In genomic region chr2:96254592-96254991, GRCh38 we compare ENCODE assay signal across 19 cellular contexts. TPM values are rescaled to one million over a fixed set of nuclear protein-coding genes. Genes with fewer than 3 reads are reported as not detected.
A peak's percentile ranks its signal among the peaks of the same experiment; 100 is the strongest.
DNase-seq lines count a peak whose midpoint lies in the region; ATAC-seq and TF ChIP-seq lines count a peak whose summit lies in the region.
"Had no signal": no experiment of that assay in that cellular context is flagged by ENCODE, and none has a peak within 500 bp of the region (broad histone marks: within the 10 kb centered on the region; RNA-seq: fewer than 3 reads in every experiment).

No MANE protein-coding gene starts in this region.

- no peak for ATAC-seq in activated T-cell treated with anti-CD3 and anti-CD28 coated beads, Interleukin-2, amount 50 U/mL, for 72 hours (replicated peaks in 1 of 2)
- ATAC-seq in right lobe of liver (peak; percentile 35 to 67 (median 40)), GM18858 (IDR thresholded peaks at IDR 0.05; ENCODE audit: unreplicated experiment) (no peak)
- ATAC-seq in stimulated activated effector memory CD8-positive, alpha-beta T cell treated with anti-CD3 and anti-CD28 coated beads, Interleukin-12 subunit alpha, Interleukin-12 subunit beta, amount 100 ng/mL, for 72 hours, result no peak
- ATAC-seq: activated CD8-positive, alpha-beta T cell treated with anti-CD3 and anti-CD28 coated beads, Interleukin-2, amount 10 ng/mL, durations not matched to agents 7 days and 5 days; HCT116 had no signal

- H3K36me3 Mint-ChIP-seq in activated T-cell treated with anti-CD3 and anti-CD28 coated beads, Interleukin-2, amount 50 U/mL, for 24 hours (ENCODE audit: low read depth), result peaks cover 87% of the 10 kb centered on the region
- H3K36me3 Mint-ChIP-seq in activated T-cell treated with anti-CD3 and anti-CD28 coated beads, Interleukin-2, amount 50 U/mL, for 72 hours (ENCODE audit: insufficient read depth in 2 of 2), result peaks cover 2 to 13% of the 10 kb centered on the region in 2 donors
- H3K36me3 Mint-ChIP-seq in stimulated activated effector memory CD8-positive, alpha-beta T cell treated with anti-CD3 and anti-CD28 coated beads, Interleukin-12 subunit alpha, Interleukin-12 subunit beta, amount 100 ng/mL, for 72 hours, result peaks cover 72% of the 10 kb centered on the region

- H3K36me3 ChIP-seq in right lobe of liver, result peaks cover 0 to 50% (median 18%) of the 10 kb centered on the region in 4 donors

- TF ChIP-seq CTCF in right lobe of liver (IDR thresholded peaks at IDR 0.05), result no peak

- WGBS in right lobe of liver (ENCODE audit: insufficient coverage, low coverage, low lambda C conversion rate, missing lambda C conversion rate), result 73% methylated on average over 8 of the region's 11 CpGs

- intact Hi-C loops in right lobe of liver (cut with DNase I), result no loop called here

- peak overlapping the region in 2 of 3 donors; percentile 5 to 21 for H3K27ac ChIP-seq in right lobe of liver
- H3K27ac ChIP-seq: prostate gland, SK-N-MC had no signal

- no peaks in the 10 kb centered on the region for H3K27me3 Mint-ChIP-seq in activated T-cell treated with anti-CD3 and anti-CD28 coated beads, Interleukin-2, amount 50 U/mL, for 24 hours
- no peaks in the 10 kb centered on the region for H3K27me3 Mint-ChIP-seq in activated T-cell treated with anti-CD3 and anti-CD28 coated beads, Interleukin-2, amount 50 U/mL, for 72 hours (ENCODE audit: low read depth)
- H3K27me3 Mint-ChIP-seq: brain had no signal

- H3K27ac Mint-ChIP-seq in activated T-cell treated with anti-CD3 and anti-CD28 coated beads, Interleukin-2, amount 50 U/mL, for 24 hours, result peak overlapping the region; percentile 68
- H3K27ac Mint-ChIP-seq in activated T-cell treated with anti-CD3 and anti-CD28 coated beads, Interleukin-2, amount 50 U/mL, for 72 hours, result no peak overlapping the region
- H3K27ac Mint-ChIP-seq in stimulated activated effector memory CD8-positive, alpha-beta T cell treated with anti-CD3 and anti-CD28 coated beads, Interleukin-12 subunit alpha, Interleukin-12 subunit beta, amount 100 ng/mL, for 72 hours, result peak overlapping the region; percentile 87
- H3K27ac Mint-ChIP-seq: mesothelial cell of epicardium had no signal

- no peak overlapping the region for H3K4me3 ChIP-seq in right lobe of liver
- H3K4me3 ChIP-seq: prostate gland, SK-N-MC had no signal

- peaks cover 0 to 45% (median 11%) of the 10 kb centered on the region in 4 donors for H3K4me1 ChIP-seq in right lobe of liver
- H3K4me1 ChIP-seq: prostate gland had no signal

- TF ChIP-seq POLR2A in right lobe of liver (IDR thresholded peaks at IDR 0.05), result no peak

- H3K9me3 Mint-ChIP-seq in activated T-cell treated with anti-CD3 and anti-CD28 coated beads, Interleukin-2, amount 50 U/mL, for 24 hours, result no peaks in the 10 kb centered on the region
- no peaks in the 10 kb centered on the region for H3K9me3 Mint-ChIP-seq in activated T-cell treated with anti-CD3 and anti-CD28 coated beads, Interleukin-2, amount 50 U/mL, for 72 hours
- H3K9me3 Mint-ChIP-seq in stimulated activated effector memory CD8-positive, alpha-beta T cell treated with anti-CD3 and anti-CD28 coated beads, Interleukin-12 subunit alpha, Interleukin-12 subunit beta, amount 100 ng/mL, for 72 hours, result no peaks in the 10 kb centered on the region
- H3K9me3 Mint-ChIP-seq: brain, mesothelial cell of epicardium had no signal

- H3K9me3 ChIP-seq in right lobe of liver, result no peaks in the 10 kb centered on the region
- H3K9me3 ChIP-seq: prostate gland had no signal

- no peaks in the 10 kb centered on the region for H3K27me3 ChIP-seq in right lobe of liver

- H3K4me3 Mint-ChIP-seq in activated T-cell treated with anti-CD3 and anti-CD28 coated beads, Interleukin-2, amount 50 U/mL, for 24 hours, result no peak overlapping the region
- H3K4me3 Mint-ChIP-seq in activated T-cell treated with anti-CD3 and anti-CD28 coated beads, Interleukin-2, amount 50 U/mL, for 72 hours, result no peak overlapping the region
- H3K4me3 Mint-ChIP-seq in stimulated activated effector memory CD8-positive, alpha-beta T cell treated with anti-CD3 and anti-CD28 coated beads, Interleukin-12 subunit alpha, Interleukin-12 subunit beta, amount 100 ng/mL, for 72 hours, result no peak overlapping the region
- H3K4me3 Mint-ChIP-seq: activated CD8-positive, alpha-beta T cell treated with anti-CD3 and anti-CD28 coated beads, Interleukin-2, amount 10 ng/mL, durations not matched to agents 7 days and 5 days; brain; mesothelial cell of epicardium had no signal

- H3K4me1 Mint-ChIP-seq in activated T-cell treated with anti-CD3 and anti-CD28 coated beads, Interleukin-2, amount 50 U/mL, for 24 hours (ENCODE audit: low read depth), result peaks cover 40% of the 10 kb centered on the region
- H3K4me1 Mint-ChIP-seq in activated T-cell treated with anti-CD3 and anti-CD28 coated beads, Interleukin-2, amount 50 U/mL, for 72 hours (ENCODE audit: low read depth), result peaks cover 54% of the 10 kb centered on the region
- peaks cover 22% of the 10 kb centered on the region for H3K4me1 Mint-ChIP-seq in stimulated activated effector memory CD8-positive, alpha-beta T cell treated with anti-CD3 and anti-CD28 coated beads, Interleukin-12 subunit alpha, Interleukin-12 subunit beta, amount 100 ng/mL, for 72 hours

- DNase-seq in activated T-cell treated with anti-CD3 and anti-CD28 coated beads, Interleukin-2, amount 50 U/mL, for 24 hours, result no peak
- no peak for DNase-seq in activated T-cell treated with anti-CD3 and anti-CD28 coated beads, Interleukin-2, amount 50 U/mL, for 72 hours
- DNase-seq in dermis blood vessel endothelial cell (peak; percentile 81), right lobe of liver (no peak), AML-193 (lab: John Stamatoyannopoulos, UW) (no peak)
- no peak for DNase-seq in stimulated activated effector memory CD8-positive, alpha-beta T cell treated with anti-CD3 and anti-CD28 coated beads, Interleukin-12 subunit alpha, Interleukin-12 subunit beta, amount 100 ng/mL, for 72 hours (ENCODE audit: low spot score in 2 of 2)
- DNase-seq in stimulated activated CD4-positive, alpha-beta T cell treated with anti-CD3 and anti-CD28 coated beads, Interleukin-2, amount 100 ng/mL, for 48 hours, result no peak
- DNase-seq: 8988T; activated CD8-positive, alpha-beta T cell treated with anti-CD3 and anti-CD28 coated beads, Interleukin-2, amount 10 ng/mL, durations not matched to agents 7 days and 5 days; activated T-cell treated with anti-CD3 and anti-CD28 coated beads, Interleukin-2, amount 50 U/mL, for 48 hours; foreskin fibroblast; NCI-H1092 treated with DMSO at 0.1 percent for 48 hours; NCI-H2081 had no signal

RNA-seq across cellular contexts. Expression of gene TMEM127, which starts 11.2 kb away (rescaled TPM):
- 10 to 100 TPM; 23.2 to 29.3 TPM for total RNA-seq in activated T-cell treated with anti-CD3 and anti-CD28 coated beads, Interleukin-2, amount 50 U/mL, for 72 hours
- total RNA-seq in dermis blood vessel endothelial cell, result 24.7 and 32.0 TPM in 2 replicates
- total RNA-seq in right lobe of liver, result 10 to 100 TPM; 28.3 to 42.6 (median 32.8) TPM

RNA-seq across cellular contexts. Expression of gene CIAO1, which starts 11.4 kb away (rescaled TPM):
- total RNA-seq in activated T-cell treated with anti-CD3 and anti-CD28 coated beads, Interleukin-2, amount 50 U/mL, for 72 hours, result 10 to 100 TPM; 70.8 to 72.6 TPM
- total RNA-seq in dermis blood vessel endothelial cell (72.6 and 120 TPM in 2 replicates), right lobe of liver (10 to 100 TPM; 39.8 to 80.3 (median 45.0) TPM)

RNA-seq across cellular contexts. Expression of gene STARD7, which starts 46.0 kb away (rescaled TPM):
- total RNA-seq in activated T-cell treated with anti-CD3 and anti-CD28 coated beads, Interleukin-2, amount 50 U/mL, for 72 hours, result 100 to 1,000 TPM; 202 to 225 TPM
- total RNA-seq in dermis blood vessel endothelial cell (284 and 301 TPM in 2 replicates), right lobe of liver (10 to 100 TPM; 52.8 to 83.9 (median 65.4) TPM)

RNA-seq across cellular contexts. Expression of gene SNRNP200, which starts 50.8 kb away (rescaled TPM):
- total RNA-seq in activated T-cell treated with anti-CD3 and anti-CD28 coated beads, Interleukin-2, amount 50 U/mL, for 72 hours, result 100 to 1,000 TPM; 188 to 228 TPM
- total RNA-seq in dermis blood vessel endothelial cell (56.8 and 113 TPM in 2 replicates), right lobe of liver (10 to 100 TPM; 43.6 to 52.5 (median 46.8) TPM)

Comparison
In these comparisons a context has a peak if more than half of its experiments do, and no peak if none do; other contexts are left out.
1. ATAC-seq: peak in right lobe of liver (4 of 4); none in activated T-cell treated with anti-CD3 and anti-CD28 coated beads, Interleukin-2, amount 50 U/mL, for 72 hours (0 of 2), stimulated activated effector memory CD8-positive, alpha-beta T cell treated with anti-CD3 and anti-CD28 coated beads, Interleukin-12 subunit alpha, Interleukin-12 subunit beta, amount 100 ng/mL, for 72 hours (single experiment) and GM18858 (single experiment).